ENCODE assay signal across 10 cellular contexts in the genomic region with DNA sequence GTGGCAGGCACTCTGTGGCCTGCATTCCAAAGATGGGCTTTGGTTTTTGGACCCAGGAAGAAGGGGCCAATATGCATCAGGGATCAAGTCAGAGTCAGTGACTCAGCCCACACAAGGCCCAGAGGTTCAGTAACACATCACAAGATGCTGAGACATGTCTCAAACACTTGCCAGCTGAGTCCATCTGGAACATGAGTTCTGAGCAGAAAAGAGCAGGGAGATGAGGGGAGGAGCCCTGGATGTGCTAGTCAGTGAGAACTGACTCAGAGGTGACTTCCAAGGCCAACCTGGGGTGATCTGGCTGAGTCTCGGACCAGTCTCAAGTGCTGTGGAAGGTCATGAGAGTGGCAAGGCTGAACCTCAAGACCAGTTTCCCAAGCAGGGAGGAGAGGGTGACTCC.
DNase-seq lines count a peak whose midpoint lies in the region; ATAC-seq and TF ChIP-seq lines count a peak whose summit lies in the region.
"Had no signal": no experiment of that assay in that cellular context is flagged by ENCODE, and none has a peak within 500 bp of the region (broad histone marks: within the 10 kb centered on the region; RNA-seq: fewer than 3 reads in every experiment).

No MANE protein-coding gene starts in this region.

- intact Hi-C loops in activated CD4-positive, alpha-beta T cell treated with anti-CD3 and anti-CD28 coated beads, Interleukin-2, amount 10 ng/mL, durations not matched to agents 24 days and 14 days (cut with micrococcal nuclease): no loop called here
- intact Hi-C loops in colonic mucosa (cut with DNase I): no loop called here
- intact Hi-C loops in upper lobe of right lung (cut with DNase I): no loop called here

- H3K4me3 Mint-ChIP-seq in activated CD4-positive, alpha-beta T cell treated with anti-CD3 and anti-CD28 coated beads, Interleukin-2, amount 10 ng/mL, durations not matched to agents 24 days and 14 days: no peak overlapping the region

- H3K9me3 ChIP-seq in colonic mucosa (no peaks in the 10 kb centered on the region), lung (ENCODE audit: control insufficient read depth in 2 of 2, insufficient read depth in 1 of 2, low read length in 1 of 2) (no peaks in the 10 kb centered on the region), upper lobe of right lung (no peaks in the 10 kb centered on the region)

- H3K4me1 Mint-ChIP-seq in activated CD4-positive, alpha-beta T cell treated with anti-CD3 and anti-CD28 coated beads, Interleukin-2, amount 10 ng/mL, durations not matched to agents 24 days and 14 days: peaks cover 17% of the 10 kb centered on the region

- DNase-seq in activated CD4-positive, alpha-beta T cell treated with anti-CD3 and anti-CD28 coated beads, Interleukin-2, amount 10 ng/mL, durations not matched to agents 24 days and 14 days: no peak
- no peak for DNase-seq in activated CD4-positive, alpha-beta T cell treated with anti-CD3 and anti-CD28 coated beads for 1 hour
- DNase-seq in colonic mucosa (peak; percentile 51), lung (ENCODE audit: low spot score) (peak; percentile 63), upper lobe of right lung (no peak), NCI-H146 (lab: John Stamatoyannopoulos, UW) (no peak), DMS53 (lab: John Stamatoyannopoulos, UW) (no peak)
- DNase-seq: C1 segment of cervical spinal cord, hippocampal formation had no signal

- H3K4me3 ChIP-seq in colonic mucosa: no peak overlapping the region
- no peak overlapping the region for H3K4me3 ChIP-seq in lung
- no peak overlapping the region for H3K4me3 ChIP-seq in upper lobe of right lung

- WGBS in lung, 2 donors: 78 to 89% methylated on average over 1 of the region's 1 CpG

- TF ChIP-seq CTCF in colonic mucosa (IDR thresholded peaks at IDR 0.05): no peak
- TF ChIP-seq CTCF in lung (IDR thresholded peaks at IDR 0.05; ENCODE audit: control extremely low read depth, extremely low read depth): no peak
- TF ChIP-seq CTCF in upper lobe of right lung (IDR thresholded peaks at IDR 0.05): no peak

- peak overlapping the region; percentile 18 for H3K27ac Mint-ChIP-seq in activated CD4-positive, alpha-beta T cell treated with anti-CD3 and anti-CD28 coated beads, Interleukin-2, amount 10 ng/mL, durations not matched to agents 24 days and 14 days

- H3K9me3 Mint-ChIP-seq in activated CD4-positive, alpha-beta T cell treated with anti-CD3 and anti-CD28 coated beads, Interleukin-2, amount 10 ng/mL, durations not matched to agents 24 days and 14 days: no peaks in the 10 kb centered on the region

- H3K36me3 Mint-ChIP-seq in activated CD4-positive, alpha-beta T cell treated with anti-CD3 and anti-CD28 coated beads, Interleukin-2, amount 10 ng/mL, durations not matched to agents 24 days and 14 days (ENCODE audit: low read depth): no peaks in the 10 kb centered on the region

- no peaks in the 10 kb centered on the region for H3K27me3 Mint-ChIP-seq in activated CD4-positive, alpha-beta T cell treated with anti-CD3 and anti-CD28 coated beads, Interleukin-2, amount 10 ng/mL, durations not matched to agents 24 days and 14 days

- no peak overlapping the region for H3K9ac ChIP-seq in colonic mucosa (ENCODE audit: low read depth in 2 of 2, low read length in 2 of 2)

- no peaks in the 10 kb centered on the region for H3K27me3 ChIP-seq in colonic mucosa
- H3K27me3 ChIP-seq in lung (ENCODE audit: control insufficient read depth, insufficient read depth): no peaks in the 10 kb centered on the region
- H3K27me3 ChIP-seq in upper lobe of right lung: no peaks in the 10 kb centered on the region

- no peaks in the 10 kb centered on the region for H3K4me1 ChIP-seq in colonic mucosa
- peaks cover 0 to 3% of the 10 kb centered on the region in 2 donors for H3K4me1 ChIP-seq in lung (ENCODE audit: control insufficient read depth in 2 of 2, insufficient read depth in 2 of 2, low read length in 2 of 2)
- peaks cover 15% of the 10 kb centered on the region for H3K4me1 ChIP-seq in upper lobe of right lung

- no peaks in the 10 kb centered on the region for H3K36me3 ChIP-seq in colonic mucosa
- H3K36me3 ChIP-seq in lung (ENCODE audit: control insufficient read depth in 2 of 2, insufficient read depth in 2 of 2, low read length in 2 of 2): no peaks in the 10 kb centered on the region
- no peaks in the 10 kb centered on the region for H3K36me3 ChIP-seq in upper lobe of right lung

- ATAC-seq in lung (ENCODE audit: insufficient read depth, low FRiP score) (peak; percentile 77), upper lobe of right lung (peak; percentile 77), GM19395 (IDR thresholded peaks at IDR 0.05; ENCODE audit: unreplicated experiment) (no peak)

- H3K27ac ChIP-seq in colonic mucosa: peak overlapping the region; percentile 61
- H3K27ac ChIP-seq in lung (ENCODE audit: low read depth in 1 of 2, low read length in 1 of 2): peak overlapping the region in 1 of 2 donors; percentile 58
- peak overlapping the region; percentile 82 for H3K27ac ChIP-seq in upper lobe of right lung

Comparison
In these comparisons a context has a peak if more than half of its experiments do, and no peak if none do; other contexts are left out.
1. DNase-seq: peak in colonic mucosa (single experiment) and lung (single experiment); none in activated CD4-positive, alpha-beta T cell treated with anti-CD3 and anti-CD28 coated beads, Interleukin-2, amount 10 ng/mL, durations not matched to agents 24 days and 14 days (single experiment), activated CD4-positive, alpha-beta T cell treated with anti-CD3 and anti-CD28 coated beads for 1 hour (single experiment), upper lobe of right lung (single experiment), NCI-H146 (single experiment) and DMS53 (single experiment).